ENCODE assay signal across 19 cellular contexts in genomic region chr2:174210861-174211260, GRCh38. TPM values are rescaled to one million over a fixed set of nuclear protein-coding genes. Genes with fewer than 3 reads are reported as not detected.
DNase-seq lines count a peak whose midpoint lies in the region; ATAC-seq, FAIRE-seq and TF ChIP-seq lines count a peak whose summit lies in the region.
"Had no signal": no experiment of that assay in that cellular context is flagged by ENCODE, and none has a peak within 500 bp of the region (broad histone marks: within the 10 kb centered on the region; RNA-seq: fewer than 3 reads in every experiment).

No MANE protein-coding gene starts in this region.

- H3K4me1 ChIP-seq in CD8-positive, alpha-beta T cell (ENCODE audit: insufficient read depth, low read length) = no peaks in the 10 kb centered on the region
- H3K4me1 ChIP-seq in H1 (replicated peaks in 1 of 4; ENCODE audit: control insufficient read depth in 3 of 4, insufficient read depth in 4 of 4, low read length in 3 of 4) = no peaks in the 10 kb centered on the region
- H3K4me1 ChIP-seq in tibial artery = no peaks in the 10 kb centered on the region

- no peak overlapping the region for H2BK20ac ChIP-seq in H1 (ENCODE audit: low read length)

- H3K18ac ChIP-seq in H1 (ENCODE audit: extremely low read depth, low read length) = no peak overlapping the region

- ATAC-seq in CD8-positive, alpha-beta T cell = no peak
- ATAC-seq in HG02642 (IDR thresholded peaks at IDR 0.05; ENCODE audit: poor library complexity, unreplicated experiment) = no peak
- ATAC-seq in HG03378 (IDR thresholded peaks at IDR 0.05; ENCODE audit: unreplicated experiment) = no peak

- H4K8ac ChIP-seq in H1 (ENCODE audit: extremely low read depth, insufficient read depth, low read length) = no peak overlapping the region

- peaks cover 0 to 30% of the 10 kb centered on the region in 2 experiments; a peak in 2 of 4 replicates for H3K79me2 ChIP-seq in H1 (ENCODE audit: control insufficient read depth in 1 of 2, insufficient read depth in 2 of 2, low read length in 2 of 2)

- no peak overlapping the region for H2AK5ac ChIP-seq in H1 (ENCODE audit: low read depth, low read length)

- H3K4me3 ChIP-seq in CD8-positive, alpha-beta T cell (ENCODE audit: low read depth, low read length) = no peak overlapping the region
- H3K4me3 ChIP-seq in H1 (ENCODE audit: extremely low read depth in 1 of 4, insufficient read depth in 2 of 4, low read depth in 3 of 4, low read length in 4 of 4) (no peak overlapping the region), tibial artery (no peak overlapping the region)
- H3K4me3 ChIP-seq: HAP-1 had no signal

- no peaks in the 10 kb centered on the region for H3K27me3 Mint-ChIP-seq in CD8-positive, alpha-beta T cell (ENCODE audit: low read depth)

- H3K9ac ChIP-seq in H1 (replicated peaks in 1 of 4; ENCODE audit: extremely low read depth in 1 of 4, low read depth in 3 of 4, low read length in 3 of 4) = no peak overlapping the region
- H3K9ac ChIP-seq: KMS-11 had no signal

- peaks cover 6% of the 10 kb centered on the region for H3K4me1 Mint-ChIP-seq in CD8-positive, alpha-beta T cell (ENCODE audit: low read depth)

- FAIRE-seq in H1 (lab: Jason Lieb, UNC) = no peak

- no peak overlapping the region for H2BK120ac ChIP-seq in H1 (replicated peaks; ENCODE audit: low read depth, low read length)

- no peaks in the 10 kb centered on the region for H3K9me3 Mint-ChIP-seq in CD8-positive, alpha-beta T cell

- no peak overlapping the region for H3K56ac ChIP-seq in H1 (replicated peaks; ENCODE audit: insufficient read length, low read depth, low read length)

- H4K20me1 ChIP-seq in H1 (replicated peaks in 1 of 2; ENCODE audit: control insufficient read depth in 1 of 2, insufficient read depth in 2 of 2, low read length in 2 of 2) = no peaks in the 10 kb centered on the region

- no peak overlapping the region for H3K4me3 Mint-ChIP-seq in CD8-positive, alpha-beta T cell

- TF ChIP-seq POLR2A in H1 (IDR thresholded peaks at IDR 0.05; ENCODE audit: control extremely low read depth in 1 of 2, low read depth in 2 of 2, low read length in 2 of 2) = no peak

- POLR2A ChIA-PET in CD8-positive, alpha-beta T cell (lab: Charles Lee) = no interaction called here
- POLR2A ChIA-PET in H1 (lab: Charles Lee; ENCODE audit: partially characterized antibody) = no interaction called here

- H2AFZ ChIP-seq in H1 (ENCODE audit: low read length) = no peak overlapping the region

- CTCF ChIA-PET in CD8-positive, alpha-beta T cell (lab: Charles Lee) = no interaction called here
- CTCF ChIA-PET in H1 (lab: Charles Lee; ENCODE audit: partially characterized antibody) = interaction anchor here (0.7 to 1.4 kb wide), 2 partner anchors 10 to 38 kb away, joined by 3 to 4 read pairs; no protein-coding TSS in a partner anchor

- H2BK12ac ChIP-seq in H1 (ENCODE audit: low read depth, low read length) = no peak overlapping the region

- intact Hi-C loops in CD8-positive, alpha-beta T cell (cut with DNase I, micrococcal nuclease) = no loop called here
- intact Hi-C loops in tibial artery (cut with DNase I; ENCODE audit: low total_unique reads) = no loop called here

- no peak overlapping the region for H3K14ac ChIP-seq in H1 (ENCODE audit: insufficient read length)

- H4K5ac ChIP-seq in H1 (ENCODE audit: insufficient read length, low read depth, low read length) = no peak overlapping the region

- no peak overlapping the region for H2BK15ac ChIP-seq in H1 (ENCODE audit: low read length)

- H3K27me3 ChIP-seq in CD8-positive, alpha-beta T cell (ENCODE audit: insufficient read depth, low read length) = no peaks in the 10 kb centered on the region
- H3K27me3 ChIP-seq in H1 (replicated peaks in 1 of 4; ENCODE audit: control insufficient read depth in 3 of 4, extremely low read depth in 1 of 4, insufficient read depth in 3 of 4, low read length in 3 of 4) (no peaks in the 10 kb centered on the region), tibial artery (no peaks in the 10 kb centered on the region)

- peak overlapping the region; percentile 7 for H3K27ac Mint-ChIP-seq in CD8-positive, alpha-beta T cell

- TF ChIP-seq CTCF in CD8-positive, alpha-beta T cell (IDR thresholded peaks at IDR 0.05) = no peak
- TF ChIP-seq CTCF in H1 (IDR thresholded peaks at IDR 0.05; ENCODE audit: control extremely low read depth in 1 of 3, insufficient read depth in 1 of 3, low read depth in 1 of 3, low read length in 3 of 3) (no peak), tibial artery (IDR thresholded peaks at IDR 0.05) (no peak)

- no peaks in the 10 kb centered on the region for H3K9me3 ChIP-seq in CD8-positive, alpha-beta T cell (ENCODE audit: low read length)
- H3K9me3 ChIP-seq in H1 (ENCODE audit: insufficient read depth in 2 of 2, low read depth in 1 of 2, low read length in 1 of 2) = no peaks in the 10 kb centered on the region
- H3K9me3 ChIP-seq in tibial artery = no peaks in the 10 kb centered on the region
- H3K9me3 ChIP-seq: HAP-1 had no signal

- DNase-seq in CD8-positive, alpha-beta T cell = no peak
- DNase-seq in DMS53 treated with DMSO at 0.1 percent for 48 hours (lab: John Stamatoyannopoulos, UW; ENCODE audit: unreplicated experiment) (peak; percentile 63), NCI-H510A treated with DMSO at 0.1 percent for 48 hours (lab: John Stamatoyannopoulos, UW) (peak; percentile 73), H1 (ENCODE audit: low read depth in 1 of 2, low spot score in 2 of 2) (no peak), tibial artery (no peak)
- DNase-seq: AML-193, EL, MM.1S, NCI-H1105 treated with DMSO at 0.1 percent for 48 hours, NCI-H187, NCI-H2171 treated with DMSO at 0.1 percent for 48 hours, NCI-H524 treated with DMSO at 0.1 percent for 48 hours, SHP77, T-helper 2 cell had no signal

- H4K91ac ChIP-seq in H1 (replicated peaks; ENCODE audit: insufficient read length, low read length) = no peak overlapping the region

- H3K36me3 Mint-ChIP-seq in CD8-positive, alpha-beta T cell = peaks cover 7% of the 10 kb centered on the region

- no peaks in the 10 kb centered on the region for H3K36me3 ChIP-seq in CD8-positive, alpha-beta T cell (ENCODE audit: insufficient read depth, low read length)
- H3K36me3 ChIP-seq in H1 (ENCODE audit: control insufficient read depth in 2 of 4, insufficient read depth in 4 of 4, low read length in 3 of 4) = no peaks in the 10 kb centered on the region
- H3K36me3 ChIP-seq in tibial artery = no peaks in the 10 kb centered on the region
- H3K36me3 ChIP-seq: HAP-1 had no signal

- no peak overlapping the region for H3K27ac ChIP-seq in CD8-positive, alpha-beta T cell (ENCODE audit: low read depth, low read length)
- no peak overlapping the region for H3K27ac ChIP-seq in H1 (ENCODE audit: low read depth, low read length)
- no peak overlapping the region for H3K27ac ChIP-seq in tibial artery
- H3K27ac ChIP-seq: HL-60, KMS-11 had no signal

- H3K4me2 ChIP-seq in H1 (ENCODE audit: insufficient read depth in 1 of 2, low read depth in 2 of 2, low read length in 2 of 2) = no peak overlapping the region
- H3K4me2 ChIP-seq: KMS-11 had no signal

- no peaks in the 10 kb centered on the region; the same call in 1 of the 2 replicates for H3K23me2 ChIP-seq in H1 (ENCODE audit: low read depth, low read length)

- WGBS in H1 (ENCODE audit: extremely low coverage in 1 of 2, insufficient coverage in 1 of 2, insufficient read length in 1 of 2, insufficient replicate concordance in 2 of 2, low coverage in 1 of 2, low lambda C conversion rate in 2 of 2, missing lambda C conversion rate in 1 of 2), 2 experiments = 100% methylated on average over 2 of the region's 2 CpGs; no CpG with 5 or more reads in 1 of the 2 experiments

- H3K4ac ChIP-seq in H1 (replicated peaks; ENCODE audit: insufficient read length, low read depth, low read length) = no peak overlapping the region

- 0 out of 2 replicates have a peak overlapping the region, but pooled peaks have one; percentile 18 for H2BK5ac ChIP-seq in H1 (ENCODE audit: low read depth, low read length)

- TF ChIP-seq EP300 in H1 (IDR thresholded peaks at IDR 0.05; ENCODE audit: borderline replicate concordance in 1 of 2, low read depth in 2 of 2, low read length in 2 of 2) = no peak

- no peak overlapping the region for H3K23ac ChIP-seq in H1 (ENCODE audit: insufficient read length)

- H3K79me1 ChIP-seq in H1 (ENCODE audit: low read depth, low read length) = no peaks in the 10 kb centered on the region; the same call in 1 of the 2 replicates

- no peak for TF ChIP-seq RAD21 in H1 (IDR thresholded peaks at IDR 0.05 in 1 of 2, conservative IDR thresholded peaks at IDR 0.05 in 1 of 2; ENCODE audit: low read depth in 2 of 2, low read length in 2 of 2)

TF ChIP-seq in H1, 55 proteins besides CTCF, POLR2A, EP300 and RAD21:
- TF ChIP-seq CEBPB (IDR thresholded peaks at IDR 0.05; ENCODE audit: low read depth, low read length) (no peak), NANOG (IDR thresholded peaks at IDR 0.05; ENCODE audit: insufficient read depth, low read depth, low read length, poor library complexity, severe bottlenecking) (no peak), KDM4A (IDR thresholded peaks at IDR 0.05; ENCODE audit: low read depth, low read length, severe bottlenecking) (no peak), CREB1 (IDR thresholded peaks at IDR 0.05) (no peak), MAFK (IDR thresholded peaks at IDR 0.05; ENCODE audit: low read depth, low read length) (no peak)
TF ChIP-seq in H1: peak in this region for 0.

RNA-seq across cellular contexts. Expression of gene OLA1, which starts 37.5 kb away (rescaled TPM):
- 10 to 100 TPM; 35.3 to 38.8 TPM for total RNA-seq in CD8-positive, alpha-beta T cell
- 149 and 158 TPM in 2 replicates for total RNA-seq in H1 (2021; fragmentation: NEBNext Ultra II Directional; extraction: Animal tissue kit (Norgen Biotek cat#: 25700))
- 13.2 and 39.3 TPM in 2 replicates for polyA plus RNA-seq in H1 (2011; rRNA removed)
- polyA plus RNA-seq in H1 (2011; cell fraction: cytosol; rRNA removed) = 70.7 TPM
- 14.8 TPM for polyA plus RNA-seq in H1 (2011; cell fraction: nucleus; rRNA removed)
- polyA plus RNA-seq in H1 (2012, experiment 1 of 2) = 105 to 197 TPM (median 120 TPM) in 4 replicates
- polyA plus RNA-seq in H1 (2012, experiment 2 of 2) = 18.8 TPM
- 123 TPM for polyA plus RNA-seq in H1 (2013, experiment 1 of 2)
- 121 TPM for polyA plus RNA-seq in H1 (2013, experiment 2 of 2)
- polyA minus RNA-seq in H1 (2011; rRNA and poly(A)+ RNA removed) = 52.1 and 75.2 TPM in 2 replicates
- 36.2 TPM for polyA minus RNA-seq in H1 (2011; cell fraction: cytosol; rRNA and poly(A)+ RNA removed)
- polyA minus RNA-seq in H1 (2011; cell fraction: nucleus; rRNA and poly(A)+ RNA removed) = 61.9 TPM

Comparison
In these comparisons a context has a peak if more than half of its experiments do, and no peak if none do; other contexts are left out.
1. DNase-seq: peak in DMS53 treated with DMSO at 0.1 percent for 48 hours (single experiment) and NCI-H510A treated with DMSO at 0.1 percent for 48 hours (single experiment); none in CD8-positive, alpha-beta T cell (0 of 7), H1 (0 of 2) and tibial artery (0 of 2).